Comparison of ENCODE assay signal across 8 cellular contexts in genomic region chr11:65117206-65118096, GRCh38. TPM values are rescaled to one million over a fixed set of nuclear protein-coding genes. Genes with fewer than 3 reads are reported as not detected.
DNase-seq lines count a peak whose midpoint lies in the region; ATAC-seq, FAIRE-seq and TF ChIP-seq lines count a peak whose summit lies in the region.

Gene ZNHIT2 (minus strand): TSS chr11:65117701. CDS start chr11:65117653, 48 bp downstream.

- peak within 1 kb of the TSS; percentile 37 to 99 for H4K8ac ChIP-seq in IMR-90 (ENCODE audit: low read depth in 2 of 2, low read length in 2 of 2)

- ATAC-seq in GM21526 (IDR thresholded peaks at IDR 0.05; ENCODE audit: low FRiP score, unreplicated experiment) = peak; percentile 47
- peak; percentile 78 for ATAC-seq in IMR-90 (ENCODE audit: low read depth)

- no peak within 1 kb of the TSS for H2BK20ac ChIP-seq in IMR-90 (ENCODE audit: low read depth, low read length)

- H3K79me2 ChIP-seq in OCI-LY7 (ENCODE audit: insufficient read depth, low read depth, low read length) (peaks cover 49% of the 10 kb centered on the region), endothelial cell of umbilical vein (ENCODE audit: control insufficient read depth, insufficient read depth, low read length) (peaks cover 27% of the 10 kb centered on the region)

- no peaks in the 10 kb centered on the region for H3K9me2 ChIP-seq in OCI-LY7 (ENCODE audit: insufficient read depth, low read length)

- H3K9me1 ChIP-seq in IMR-90 (ENCODE audit: insufficient read depth, low read length) (0 out of 2 replicates have a peak, but pooled peaks cover 2% of the 10 kb centered on the region), endothelial cell of umbilical vein (replicated peaks; ENCODE audit: control insufficient read depth, extremely low read depth, insufficient read depth, low read length) (no peaks in the 10 kb centered on the region)

- peaks cover 19 to 52% of the 10 kb centered on the region in 2 experiments for H3K79me1 ChIP-seq in IMR-90 (ENCODE audit: low read depth in 1 of 2, low read length in 2 of 2)

- H3K9me3 ChIP-seq in IMR-90 (ENCODE audit: control insufficient read depth, insufficient read depth, low read length) (no peaks in the 10 kb centered on the region), OCI-LY7 (ENCODE audit: low read length) (no peaks in the 10 kb centered on the region), endothelial cell of umbilical vein (replicated peaks; ENCODE audit: control insufficient read depth, insufficient read depth, low read length) (no peaks in the 10 kb centered on the region)

- peak within 1 kb of the TSS; percentile 93 for H2AK9ac ChIP-seq in IMR-90 (replicated peaks; ENCODE audit: low read depth, low read length, poor library complexity)

- no peak within 1 kb of the TSS for H2BK120ac ChIP-seq in IMR-90 (ENCODE audit: low read depth, low read length)

- POLR2A ChIA-PET in IMR-90 (lab: Charles Lee; ENCODE audit: unreplicated experiment) (interaction anchor here (0.6 to 1.6 kb wide), 2 partner anchors 64 to 158 kb away, joined by 5 to 20 read pairs; partner anchors contain the start of gene CAPN1), OCI-LY7 (lab: Charles Lee) (interaction anchor here (0.6 to 1.8 kb wide), 5 partner anchors 13 to 145 kb away, joined by 3 to 4 read pairs (median 3); no protein-coding TSS in a partner anchor), endothelial cell of umbilical vein (lab: Charles Lee) (interaction anchor here (1.4 to 1.5 kb wide), 2 partner anchors 11 to 18 kb away, joined by 3 to 4 read pairs; no protein-coding TSS in a partner anchor)

- DNase-seq in DMS114 treated with DMSO at 0.1 percent for 48 hours (lab: John Stamatoyannopoulos, UW; ENCODE audit: unreplicated experiment) (peak; percentile 96), IMR-90 (peak; percentile 98), OCI-LY7 (ENCODE audit: low spot score) (peak; percentile 100), activated T-cell treated with anti-CD3 and anti-CD28 coated beads for 24 hours (ENCODE audit: low read depth) (peak; percentile 100), endothelial cell of umbilical vein (ENCODE audit: low read depth, low spot score) (peak; percentile 99), middle frontal gyrus (ENCODE audit: extremely low spot score, low spot score) (peak; percentile 98)
- peak; percentile 98 to 99 for DNase-seq in stimulated activated CD8-positive, alpha-beta memory T cell treated with anti-CD3 and anti-CD28 coated beads, Interleukin-4, amount 100 ng/mL, for 1 hour (ENCODE audit: low read depth in 2 of 2, low spot score in 1 of 2)

- no peak within 1 kb of the TSS for H3K56ac ChIP-seq in IMR-90 (ENCODE audit: extremely low read depth, insufficient read depth, low read length)

- 0% methylated on average over 45 of the region's 89 CpGs; no CpG with 5 or more reads in 1 of the 2 experiments for WGBS in IMR-90 (ENCODE audit: extremely low coverage in 2 of 2, insufficient read length in 1 of 2), 2 experiments

- H3K36me3 ChIP-seq in IMR-90 (ENCODE audit: control insufficient read depth, insufficient read depth, low read length) (peaks cover 19% of the 10 kb centered on the region), OCI-LY7 (ENCODE audit: insufficient read depth, low read length) (peaks cover 72% of the 10 kb centered on the region), endothelial cell of umbilical vein (ENCODE audit: control insufficient read depth in 2 of 2, extremely low read depth in 1 of 2, insufficient read depth in 2 of 2, low read length in 2 of 2) (peaks cover 7 to 13% of the 10 kb centered on the region in 2 experiments)

- H3K18ac ChIP-seq in IMR-90 (ENCODE audit: low read depth, low read length) = no peak within 1 kb of the TSS

- FAIRE-seq in endothelial cell of umbilical vein (lab: Jason Lieb, UNC) = peak; percentile 100

- H2AK5ac ChIP-seq in IMR-90 (ENCODE audit: low read depth, low read length) = peak within 1 kb of the TSS; percentile 87

- intact Hi-C loops in IMR-90 (cut with micrococcal nuclease) = loop anchor here (2.0 kb wide), 1 partner anchor 105 kb away; no protein-coding TSS in a partner anchor
- intact Hi-C loops in OCI-LY7 (cut with micrococcal nuclease; ENCODE audit: unreplicated experiment) = loop anchor here (1.0 to 10.0 kb wide), 4 partner anchors 15 to 343 kb away; partner anchors contain the start of genes CDCA5, SF1 and ZFPL1
- intact Hi-C loops in endothelial cell of umbilical vein (cut with micrococcal nuclease) = loop anchor here (1.0 to 2.0 kb wide), 6 partner anchors 33 to 270 kb away; partner anchors contain the start of genes CAPN1, CDCA5, SNX15 and ZFPL1

- H2BK15ac ChIP-seq in IMR-90 (ENCODE audit: low read depth, low read length) = no peak within 1 kb of the TSS

- H4K5ac ChIP-seq in IMR-90 (ENCODE audit: low read depth, low read length) = peak within 1 kb of the TSS; percentile 50

- in situ Hi-C loops in IMR-90 (cut with MboI; ENCODE audit: low sequenced_read_pairs) = no loop called here

- H3K4me2 ChIP-seq in IMR-90 (ENCODE audit: low read depth, low read length) (peak within 1 kb of the TSS; percentile 63), OCI-LY7 (ENCODE audit: low read length) (peak within 1 kb of the TSS; percentile 87), endothelial cell of umbilical vein (ENCODE audit: insufficient read depth, low read length) (peak within 1 kb of the TSS; percentile 13)

- peak within 1 kb of the TSS; percentile 65 for H4K91ac ChIP-seq in IMR-90 (ENCODE audit: insufficient read depth, low read depth, low read length)

- H2AFZ ChIP-seq in IMR-90 (replicated peaks; ENCODE audit: low read length, poor library complexity) = peak within 1 kb of the TSS; percentile 95
- no peak within 1 kb of the TSS for H2AFZ ChIP-seq in OCI-LY7 (ENCODE audit: low read length)
- H2AFZ ChIP-seq in endothelial cell of umbilical vein (ENCODE audit: low read depth, low read length) = no peak within 1 kb of the TSS

- peak; percentile 90 for TF ChIP-seq RAD21 in IMR-90 (IDR thresholded peaks at IDR 0.05; ENCODE audit: low read length)

- peak within 1 kb of the TSS; percentile 79 for H3K14ac ChIP-seq in IMR-90 (replicated peaks; ENCODE audit: low read depth, low read length)

- peak; percentile 78 for TF ChIP-seq POLR2A in IMR-90 (IDR thresholded peaks at IDR 0.05; ENCODE audit: low read depth, low read length)
- TF ChIP-seq POLR2A in endothelial cell of umbilical vein (IDR thresholded peaks at IDR 0.05; ENCODE audit: low read depth, low read length) = peak; percentile 85

- H2BK5ac ChIP-seq in IMR-90 (ENCODE audit: low read depth, low read length, poor library complexity, severe bottlenecking) = peak within 1 kb of the TSS; percentile 19

- H3K4ac ChIP-seq in IMR-90 (ENCODE audit: low read depth, low read length) = peak within 1 kb of the TSS; percentile 86

- BruUV-seq in IMR-90 (replicated peaks; lab: Mats Ljungman, UMichigan) (no TSS peak), OCI-LY7 (replicated peaks; lab: Mats Ljungman, UMichigan) (no TSS peak), endothelial cell of umbilical vein (replicated peaks; lab: Mats Ljungman, UMichigan) (no TSS peak)

- CTCF ChIA-PET in IMR-90 (lab: Yijun Ruan, JAX) (interaction anchor here (0.7 kb wide), 2 partner anchors 24 to 180 kb away, joined by 3 read pairs; no protein-coding TSS in a partner anchor), OCI-LY7 (lab: Charles Lee; ENCODE audit: unreplicated experiment) (no interaction called here), endothelial cell of umbilical vein (lab: Charles Lee) (interaction anchor here (0.6 to 2.3 kb wide), 17 partner anchors 11 to 339 kb away, joined by 3 to 17 read pairs (median 4); partner anchors contain the start of genes ARL2, CAPN1, CDC42EP2 and SF1)

- H3K4me3 ChIP-seq in IMR-90 (ENCODE audit: insufficient read depth, low read depth, low read length) (peak within 1 kb of the TSS; percentile 69), OCI-LY7 (ENCODE audit: low read depth, low read length, poor library complexity, severe bottlenecking) (peak within 1 kb of the TSS; percentile 81), endothelial cell of umbilical vein (replicated peaks in 1 of 3; ENCODE audit: insufficient read depth in 1 of 3, low read depth in 1 of 3, low read length in 3 of 3) (peak within 1 kb of the TSS; percentile 24 to 75 (median 46))

- dilution Hi-C loops in IMR-90 (cut with HindIII; ENCODE audit: low sequenced_read_pairs, unreplicated experiment) (no loop called here), endothelial cell of umbilical vein (cut with MboI; ENCODE audit: extremely low pct_ligation_motif_present, low sequenced_read_pairs) (no loop called here)

- H4K20me1 ChIP-seq in IMR-90 (ENCODE audit: insufficient read depth, low read length) (no peaks in the 10 kb centered on the region), OCI-LY7 (ENCODE audit: insufficient read depth, low read length) (peaks cover 17% of the 10 kb centered on the region; the same call in 1 of the 2 replicates), endothelial cell of umbilical vein (replicated peaks; ENCODE audit: control insufficient read depth, extremely low read depth, insufficient read depth, low read length) (no peaks in the 10 kb centered on the region)

- no peak within 1 kb of the TSS for H3K23ac ChIP-seq in IMR-90 (ENCODE audit: low read depth, low read length)

- peak within 1 kb of the TSS; percentile 61 for H3K9ac ChIP-seq in IMR-90 (ENCODE audit: low read depth, low read length)
- H3K9ac ChIP-seq in endothelial cell of umbilical vein (replicated peaks; ENCODE audit: extremely low read depth, insufficient read depth, low read length) = peak within 1 kb of the TSS; percentile 59

- H3K27ac ChIP-seq in IMR-90 (ENCODE audit: insufficient read depth, low read length) = peak within 1 kb of the TSS; percentile 47
- H3K27ac ChIP-seq in OCI-LY7 (ENCODE audit: low read depth, low read length, poor library complexity, severe bottlenecking) = peak within 1 kb of the TSS; percentile 78
- peak within 1 kb of the TSS; percentile 9 for H3K27ac ChIP-seq in endothelial cell of umbilical vein (ENCODE audit: insufficient read depth, low read depth, low read length)

- H3K4me1 ChIP-seq in IMR-90 (ENCODE audit: control insufficient read depth, insufficient read depth, low read length) = peaks cover 14% of the 10 kb centered on the region
- peaks cover 62% of the 10 kb centered on the region for H3K4me1 ChIP-seq in OCI-LY7 (ENCODE audit: insufficient read depth, low read length, poor library complexity, severe bottlenecking)
- peaks cover 21% of the 10 kb centered on the region for H3K4me1 ChIP-seq in endothelial cell of umbilical vein (ENCODE audit: control insufficient read depth, extremely low read depth, insufficient read depth, low read length)

- H3K27me3 ChIP-seq in IMR-90 (ENCODE audit: control insufficient read depth, insufficient read depth, low read length) (no peaks in the 10 kb centered on the region), endothelial cell of umbilical vein (ENCODE audit: control insufficient read depth in 2 of 2, insufficient read depth in 2 of 2, low read length in 2 of 2) (no peaks in the 10 kb centered on the region)

- peak; percentile 98 for TF ChIP-seq CTCF in IMR-90 (conservative IDR thresholded peaks at IDR 0.05; ENCODE audit: low read depth, low read length)
- TF ChIP-seq CTCF in OCI-LY7 (conservative IDR thresholded peaks at IDR 0.05; ENCODE audit: low read length) = peak; percentile 92
- TF ChIP-seq CTCF in endothelial cell of umbilical vein (IDR thresholded peaks at IDR 0.05; ENCODE audit: extremely low read depth in 1 of 2, insufficient read depth in 1 of 2, low read depth in 1 of 2, low read length in 2 of 2) = peak; percentile 89 to 91

RNA-seq across cellular contexts. Expression of gene ZNHIT2, which starts in this region (rescaled TPM):
- 3.6 and 3.9 TPM in 2 replicates for total RNA-seq in IMR-90 (2012; rRNA removed)
- 5.9 and 7.7 TPM in 2 replicates for polyA plus RNA-seq in IMR-90 (2012; rRNA removed)
- polyA plus RNA-seq in IMR-90 (2012; cell fraction: cytosol; rRNA removed) = 11.1 and 11.4 TPM in 2 replicates
- 2.5 and 10.5 TPM in 2 replicates for polyA plus RNA-seq in IMR-90 (2012; cell fraction: nucleus; rRNA removed; ENCODE audit: low replicate concordance)
- 29.9 and 32.4 TPM in 2 replicates for total RNA-seq in OCI-LY7 (2014; rRNA removed; shearing (Covaris generic))
- 10.7 and 11.5 TPM in 2 replicates for total RNA-seq in OCI-LY7 (2022)
- 9.0 and 9.2 TPM in 2 replicates for total RNA-seq in endothelial cell of umbilical vein
- 7.1 and 12.8 TPM in 2 replicates for polyA plus RNA-seq in endothelial cell of umbilical vein
- polyA plus RNA-seq in endothelial cell of umbilical vein (2011; cell fraction: cytosol; rRNA removed) = 2.2 and 4.9 TPM in 2 replicates
- 1.7 and 2.1 TPM in 2 replicates for polyA plus RNA-seq in endothelial cell of umbilical vein (2011; cell fraction: nucleus; rRNA removed)
- polyA plus RNA-seq in endothelial cell of umbilical vein (2012) = 4.2 and 6.0 TPM in 2 replicates
- 1.7 and 3.5 TPM in 2 replicates for polyA minus RNA-seq in endothelial cell of umbilical vein
- 22.9 TPM for polyA minus RNA-seq in endothelial cell of umbilical vein (2011; cell fraction: cytosol; rRNA and poly(A)+ RNA removed)
- 3.8 and 5.3 TPM in 2 replicates for polyA minus RNA-seq in endothelial cell of umbilical vein (2011; cell fraction: nucleus; rRNA and poly(A)+ RNA removed)

Comparison
In these comparisons a context has a peak if more than half of its experiments do, and no peak if none do; other contexts are left out.
1. Peak in every context shown above with its lines: DNase-seq, ATAC-seq, H3K4me3 ChIP-seq and H3K27ac ChIP-seq.
2. H3K27ac ChIP-seq: peak in every context shown above with its lines; median percentile 78 in OCI-LY7; 47 in IMR-90; 9 in endothelial cell of umbilical vein.
3. H3K4me2 ChIP-seq: peak in every context shown above with its lines; median percentile 87 in OCI-LY7; 63 in IMR-90; 13 in endothelial cell of umbilical vein.